1 cellular context compared by ENCODE assay signal in the genomic region with DNA sequence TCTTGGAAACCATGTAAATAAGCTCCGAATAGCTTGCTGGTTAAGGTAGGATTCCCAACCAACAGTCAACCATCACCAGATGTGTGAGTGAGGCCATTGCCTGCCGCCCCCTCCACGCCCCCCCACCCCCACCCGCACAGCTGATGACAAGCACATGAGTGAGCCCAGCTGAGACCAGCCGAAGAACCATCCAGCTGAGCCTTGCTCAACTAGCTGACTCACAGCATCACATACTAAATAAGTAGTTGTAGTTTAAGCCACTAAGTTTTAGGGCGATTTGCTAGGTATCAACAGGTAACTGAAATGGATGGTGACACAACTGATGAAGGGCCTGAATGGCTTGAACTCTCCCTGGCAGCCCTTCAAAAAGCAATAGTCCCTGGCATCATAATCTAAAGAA.
TF ChIP-seq lines count a peak whose summit lies in the region.

No MANE protein-coding gene starts in this region.

TF ChIP-seq in HepG2, 621 proteins besides CTCF, POLR2A, EP300 and RAD21:
- TF ChIP-seq, protein P1, sequence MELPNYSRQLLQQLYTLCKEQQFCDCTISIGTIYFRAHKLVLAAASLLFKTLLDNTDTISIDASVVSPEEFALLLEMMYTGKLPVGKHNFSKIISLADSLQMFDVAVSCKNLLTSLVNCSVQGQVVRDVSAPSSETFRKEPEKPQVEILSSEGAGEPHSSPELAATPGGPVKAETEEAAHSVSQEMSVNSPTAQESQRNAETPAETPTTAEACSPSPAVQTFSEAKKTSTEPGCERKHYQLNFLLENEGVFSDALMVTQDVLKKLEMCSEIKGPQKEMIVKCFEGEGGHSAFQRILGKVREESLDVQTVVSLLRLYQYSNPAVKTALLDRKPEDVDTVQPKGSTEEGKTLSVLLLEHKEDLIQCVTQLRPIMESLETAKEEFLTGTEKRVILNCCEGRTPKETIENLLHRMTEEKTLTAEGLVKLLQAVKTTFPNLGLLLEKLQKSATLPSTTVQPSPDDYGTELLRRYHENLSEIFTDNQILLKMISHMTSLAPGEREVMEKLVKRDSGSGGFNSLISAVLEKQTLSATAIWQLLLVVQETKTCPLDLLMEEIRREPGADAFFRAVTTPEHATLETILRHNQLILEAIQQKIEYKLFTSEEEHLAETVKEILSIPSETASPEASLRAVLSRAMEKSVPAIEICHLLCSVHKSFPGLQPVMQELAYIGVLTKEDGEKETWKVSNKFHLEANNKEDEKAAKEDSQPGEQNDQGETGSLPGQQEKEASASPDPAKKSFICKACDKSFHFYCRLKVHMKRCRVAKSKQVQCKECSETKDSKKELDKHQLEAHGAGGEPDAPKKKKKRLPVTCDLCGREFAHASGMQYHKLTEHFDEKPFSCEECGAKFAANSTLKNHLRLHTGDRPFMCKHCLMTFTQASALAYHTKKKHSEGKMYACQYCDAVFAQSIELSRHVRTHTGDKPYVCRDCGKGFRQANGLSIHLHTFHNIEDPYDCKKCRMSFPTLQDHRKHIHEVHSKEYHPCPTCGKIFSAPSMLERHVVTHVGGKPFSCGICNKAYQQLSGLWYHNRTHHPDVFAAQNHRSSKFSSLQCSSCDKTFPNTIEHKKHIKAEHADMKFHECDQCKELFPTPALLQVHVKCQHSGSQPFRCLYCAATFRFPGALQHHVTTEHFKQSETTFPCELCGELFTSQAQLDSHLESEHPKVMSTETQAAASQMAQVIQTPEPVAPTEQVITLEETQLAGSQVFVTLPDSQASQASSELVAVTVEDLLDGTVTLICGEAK (IDR thresholded peaks at IDR 0.05), result no peak
- TF ChIP-seq, protein P1 (CRISPR knock-in tag; IDR thresholded peaks at IDR 0.05), result no peak
- TF ChIP-seq ZNF563 (CRISPR knock-in tag; IDR thresholded peaks at IDR 0.05) (no peak), ZFP82 (CRISPR knock-in tag; IDR thresholded peaks at IDR 0.05; ENCODE audit: borderline replicate concordance) (no peak), SOX13 (IDR thresholded peaks at IDR 0.05) (no peak), SOX13 (CRISPR knock-in tag; conservative IDR thresholded peaks at IDR 0.05 in 1 of 2, IDR thresholded peaks at IDR 0.05 in 1 of 2) (no peak), ZNF598 (CRISPR knock-in tag; IDR thresholded peaks at IDR 0.05; ENCODE audit: borderline replicate concordance) (no peak), ZNF331 (CRISPR knock-in tag; IDR thresholded peaks at IDR 0.05) (peak; percentile 99), THAP11 (CRISPR knock-in tag; IDR thresholded peaks at IDR 0.05) (no peak)
TF ChIP-seq in HepG2: peak in this region for 1.
